In genomic region chr12:7142809-7143465, GRCh38 we compare ENCODE assay signal across 1 cellular context.
TF ChIP-seq lines count a peak whose summit lies in the region.

No MANE protein-coding gene starts in this region.

TF ChIP-seq in IMR-90, 13 proteins besides CTCF, POLR2A, EP300 and RAD21:
- TF ChIP-seq, protein P1, sequence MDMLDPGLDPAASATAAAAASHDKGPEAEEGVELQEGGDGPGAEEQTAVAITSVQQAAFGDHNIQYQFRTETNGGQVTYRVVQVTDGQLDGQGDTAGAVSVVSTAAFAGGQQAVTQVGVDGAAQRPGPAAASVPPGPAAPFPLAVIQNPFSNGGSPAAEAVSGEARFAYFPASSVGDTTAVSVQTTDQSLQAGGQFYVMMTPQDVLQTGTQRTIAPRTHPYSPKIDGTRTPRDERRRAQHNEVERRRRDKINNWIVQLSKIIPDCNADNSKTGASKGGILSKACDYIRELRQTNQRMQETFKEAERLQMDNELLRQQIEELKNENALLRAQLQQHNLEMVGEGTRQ (IDR thresholded peaks at IDR 0.05; ENCODE audit: low read depth, low read length) = no peak
- TF ChIP-seq RFX5 (IDR thresholded peaks at IDR 0.05; ENCODE audit: low read depth, low read length) = no peak
- no peak for TF ChIP-seq FOS (IDR thresholded peaks at IDR 0.05; ENCODE audit: low read depth, low read length)
- TF ChIP-seq CEBPB (IDR thresholded peaks at IDR 0.05; ENCODE audit: low read depth, low read length) = no peak
- TF ChIP-seq RCOR1 (IDR thresholded peaks at IDR 0.05; ENCODE audit: insufficient replicate concordance, low read length) = no peak
- TF ChIP-seq CHD1 (IDR thresholded peaks at IDR 0.05; ENCODE audit: low read depth, low read length) = no peak
- no peak for TF ChIP-seq MAFK (IDR thresholded peaks at IDR 0.05; ENCODE audit: low read depth, low read length)
- no peak for TF ChIP-seq MAZ (IDR thresholded peaks at IDR 0.05; ENCODE audit: borderline replicate concordance, low read depth, low read length)
- no peak for TF ChIP-seq SMC3 (IDR thresholded peaks at IDR 0.05; ENCODE audit: low read depth, low read length)
- no peak for TF ChIP-seq MXI1 (IDR thresholded peaks at IDR 0.05; ENCODE audit: borderline replicate concordance, low read depth, low read length)
- TF ChIP-seq BHLHE40 (IDR thresholded peaks at IDR 0.05; ENCODE audit: low read depth, low read length) = no peak
- TF ChIP-seq, protein P2, sequence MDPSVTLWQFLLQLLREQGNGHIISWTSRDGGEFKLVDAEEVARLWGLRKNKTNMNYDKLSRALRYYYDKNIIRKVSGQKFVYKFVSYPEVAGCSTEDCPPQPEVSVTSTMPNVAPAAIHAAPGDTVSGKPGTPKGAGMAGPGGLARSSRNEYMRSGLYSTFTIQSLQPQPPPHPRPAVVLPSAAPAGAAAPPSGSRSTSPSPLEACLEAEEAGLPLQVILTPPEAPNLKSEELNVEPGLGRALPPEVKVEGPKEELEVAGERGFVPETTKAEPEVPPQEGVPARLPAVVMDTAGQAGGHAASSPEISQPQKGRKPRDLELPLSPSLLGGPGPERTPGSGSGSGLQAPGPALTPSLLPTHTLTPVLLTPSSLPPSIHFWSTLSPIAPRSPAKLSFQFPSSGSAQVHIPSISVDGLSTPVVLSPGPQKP (IDR thresholded peaks at IDR 0.05; ENCODE audit: borderline replicate concordance, low read depth, low read length) = no peak
- TF ChIP-seq NFE2L2 (IDR thresholded peaks at IDR 0.05; ENCODE audit: low read depth, low read length) = no peak
